In genomic region chr10:30455816-30456215, GRCh38 we compare ENCODE assay signal across 8 cellular contexts. TPM values are rescaled to one million over a fixed set of nuclear protein-coding genes. Genes with fewer than 3 reads are reported as not detected.
DNase-seq lines count a peak whose midpoint lies in the region; ATAC-seq and TF ChIP-seq lines count a peak whose summit lies in the region.

No MANE protein-coding gene starts in this region.

- no peaks in the 10 kb centered on the region for H3K27me3 Mint-ChIP-seq in effector memory CD8-positive, alpha-beta T cell
- peaks cover 4% of the 10 kb centered on the region for H3K27me3 Mint-ChIP-seq in neural progenitor cell (ENCODE audit: insufficient read depth, low read depth)

- no peak for TF ChIP-seq POLR2A in testis (IDR thresholded peaks at IDR 0.05)

- H2AFZ ChIP-seq in neural progenitor cell (replicated peaks) = no peak overlapping the region

- no peaks in the 10 kb centered on the region for H3K36me3 ChIP-seq in testis (ENCODE audit: low read depth, missing control alignments)
- no peaks in the 10 kb centered on the region for H3K36me3 ChIP-seq in neural progenitor cell

- H3K79me2 ChIP-seq in neural progenitor cell (ENCODE audit: low read depth) = no peaks in the 10 kb centered on the region

- no peaks in the 10 kb centered on the region for H3F3A ChIP-seq in neural progenitor cell (ENCODE audit: low read depth)

- peak overlapping the region; percentile 48 to 82 for H3K27ac ChIP-seq in testis
- H3K27ac ChIP-seq in neural progenitor cell = no peak overlapping the region

- intact Hi-C loops in testis (cut with DNase I; ENCODE audit: low total_unique reads) = no loop called here

- no peak for TF ChIP-seq CTCF in testis (IDR thresholded peaks at IDR 0.05)
- no peak for TF ChIP-seq CTCF in neural progenitor cell (IDR thresholded peaks at IDR 0.05)

- peaks cover 79% of the 10 kb centered on the region for H3K36me3 Mint-ChIP-seq in effector memory CD8-positive, alpha-beta T cell (ENCODE audit: insufficient read depth)
- peaks cover 17% of the 10 kb centered on the region for H3K36me3 Mint-ChIP-seq in neural progenitor cell

- peak overlapping the region; percentile 83 to 90 for H3K27ac Mint-ChIP-seq in effector memory CD8-positive, alpha-beta T cell
- no peak overlapping the region for H3K27ac Mint-ChIP-seq in neural progenitor cell

- 63 to 80% methylated on average over 4 of the region's 4 CpGs for WGBS in testis, 2 donors

- no peaks in the 10 kb centered on the region for H4K20me1 ChIP-seq in neural progenitor cell (ENCODE audit: low read depth)

- H3K4me3 ChIP-seq in testis (no peak overlapping the region), neural progenitor cell (no peak overlapping the region)

- H3K9ac ChIP-seq in neural progenitor cell = no peak overlapping the region

- H3K4me1 Mint-ChIP-seq in effector memory CD8-positive, alpha-beta T cell (ENCODE audit: low read depth in 2 of 2) = peaks cover 22 to 41% of the 10 kb centered on the region in 2 donors
- H3K4me1 Mint-ChIP-seq in neural progenitor cell = no peaks in the 10 kb centered on the region

- H3K4me1 ChIP-seq in testis (peaks cover 23% of the 10 kb centered on the region), neural progenitor cell (peaks cover 3% of the 10 kb centered on the region)

- no peaks in the 10 kb centered on the region for H3K27me3 ChIP-seq in testis
- H3K27me3 ChIP-seq in neural progenitor cell = no peaks in the 10 kb centered on the region

- no peak for DNase-seq in activated CD4-positive, CD25-positive, alpha-beta regulatory T cell treated with anti-CD3 and anti-CD28 coated beads, Interleukin-2, amount 50 U/mL, for 72 hours
- peak in 2 of 3 experiments; percentile 15 to 18 for DNase-seq in effector memory CD8-positive, alpha-beta T cell
- no peak for DNase-seq in testis
- DNase-seq in globus pallidus (ENCODE audit: low spot score) = no peak
- DNase-seq in neural progenitor cell (ENCODE audit: low spot score) = no peak
- no peak for DNase-seq in NCI-H1048 (lab: John Stamatoyannopoulos, UW)

- no peak overlapping the region for H3K4me2 ChIP-seq in neural progenitor cell

- no peaks in the 10 kb centered on the region for H3K9me3 Mint-ChIP-seq in effector memory CD8-positive, alpha-beta T cell
- no peaks in the 10 kb centered on the region for H3K9me3 Mint-ChIP-seq in neural progenitor cell

- peak overlapping the region; percentile 71 to 80 for H3K4me3 Mint-ChIP-seq in effector memory CD8-positive, alpha-beta T cell
- no peak overlapping the region for H3K4me3 Mint-ChIP-seq in neural progenitor cell

- H3K9me3 ChIP-seq in testis (no peaks in the 10 kb centered on the region), neural progenitor cell (ENCODE audit: low read depth) (no peaks in the 10 kb centered on the region)

- peak; percentile 35 to 45 for ATAC-seq in activated CD4-positive, CD25-positive, alpha-beta regulatory T cell treated with anti-CD3 and anti-CD28 coated beads, Interleukin-2, amount 50 U/mL, for 24 hours
- peak; percentile 54 for ATAC-seq in HG03342 (IDR thresholded peaks at IDR 0.05; ENCODE audit: unreplicated experiment)
- ATAC-seq in effector memory CD8-positive, alpha-beta T cell (replicated peaks) = peak; percentile 78

RNA-seq across cellular contexts. Expression of gene MAP3K8, which starts 21.8 kb away (rescaled TPM):
- total RNA-seq in testis = 10 to 100 TPM in 1 of 2 donors, 1 to 10 TPM in 1; 3.1 to 10.4 TPM
- polyA plus RNA-seq in testis (ENCODE audit: insufficient read depth, low read depth, low replicate concordance) = 5.2 TPM
- 4.7 and 7.3 TPM in 2 replicates for total RNA-seq in neural progenitor cell (ENCODE audit: low replicate concordance)

Comparison
In these comparisons a context has a peak if more than half of its experiments do, and no peak if none do; other contexts are left out.
1. DNase-seq: peak in effector memory CD8-positive, alpha-beta T cell (2 of 3); none in activated CD4-positive, CD25-positive, alpha-beta regulatory T cell treated with anti-CD3 and anti-CD28 coated beads, Interleukin-2, amount 50 U/mL, for 72 hours (single experiment), testis (single experiment), globus pallidus (single experiment), neural progenitor cell (single experiment) and NCI-H1048 (single experiment).
2. Peak in every context shown above with its lines, with median percentiles within 50 percentile points of each other: ATAC-seq.